8 cellular contexts compared by ENCODE assay signal in genomic region chr1:198156111-198156744, GRCh38. TPM values are rescaled to one million over a fixed set of nuclear protein-coding genes. Genes with fewer than 3 reads are reported as not detected.
DNase-seq lines count a peak whose midpoint lies in the region; ATAC-seq and TF ChIP-seq lines count a peak whose summit lies in the region.

No MANE protein-coding gene starts in this region.

- no peak for TF ChIP-seq EP300 in gastroesophageal sphincter (IDR thresholded peaks at IDR 0.05)
- no peak for TF ChIP-seq EP300 in ovary (IDR thresholded peaks at IDR 0.05)

- peak overlapping the region; percentile 77 for H3K9ac ChIP-seq in Karpas-422 (ENCODE audit: low read length)

- H4K20me1 ChIP-seq in Karpas-422 (ENCODE audit: insufficient read depth, low read depth, low read length), result no peaks in the 10 kb centered on the region

- no peaks in the 10 kb centered on the region for H3K9me3 ChIP-seq in Karpas-422 (ENCODE audit: low read length)
- H3K9me3 ChIP-seq in gastroesophageal sphincter, result no peaks in the 10 kb centered on the region
- no peaks in the 10 kb centered on the region for H3K9me3 ChIP-seq in ovary

- peak; percentile 25 for ATAC-seq in GM21717 (IDR thresholded peaks at IDR 0.05; ENCODE audit: unreplicated experiment)
- no peak for ATAC-seq in gastroesophageal sphincter

- DNase-seq in DMS53 (lab: John Stamatoyannopoulos, UW) (peak; percentile 86), Karpas-422 (peak; percentile 87), SIG-M5 treated with dmso at 0.1 percent for 504 hours (lab: John Stamatoyannopoulos, UW; ENCODE audit: unreplicated experiment) (peak; percentile 92), ovary (peak; percentile 27 to 69 (median 52)), ureter (ENCODE audit: low spot score) (peak; percentile 74)
- DNase-seq in activated naive CD4-positive, alpha-beta T cell treated with Interleukin-2 at 50 U/mL for 16 hours, result peak; percentile 79

- intact Hi-C loops in ovary (cut with DNase I), result no loop called here

- peak overlapping the region; percentile 35 for H2AFZ ChIP-seq in Karpas-422 (ENCODE audit: low read length)

- H3K79me2 ChIP-seq in Karpas-422 (ENCODE audit: low read length), result peaks cover 41% of the 10 kb centered on the region

- peak; percentile 66 to 86 (median 72) for TF ChIP-seq CTCF in gastroesophageal sphincter (IDR thresholded peaks at IDR 0.05)
- peak; percentile 29 to 52 (median 46) for TF ChIP-seq CTCF in ovary (IDR thresholded peaks at IDR 0.05)

- H3K27me3 ChIP-seq in Karpas-422 (ENCODE audit: low read length) (no peaks in the 10 kb centered on the region), gastroesophageal sphincter (no peaks in the 10 kb centered on the region), ovary (no peaks in the 10 kb centered on the region)

- H3K4me1 ChIP-seq in Karpas-422 (ENCODE audit: low read length) (peaks cover 24% of the 10 kb centered on the region), gastroesophageal sphincter (peaks cover 3 to 43% (median 14%) of the 10 kb centered on the region in 3 donors), ovary (ENCODE audit: insufficient read depth) (no peaks in the 10 kb centered on the region)

- H3K4me3 ChIP-seq in Karpas-422 (ENCODE audit: low read length) (peak overlapping the region; percentile 81), gastroesophageal sphincter (peak overlapping the region; percentile 89 to 92), ovary (peak overlapping the region; percentile 91)

- H3K27ac ChIP-seq in Karpas-422 (ENCODE audit: low read length), result no peak overlapping the region
- peak overlapping the region; percentile 87 to 100 (median 96) for H3K27ac ChIP-seq in gastroesophageal sphincter
- H3K27ac ChIP-seq in ovary, result peak overlapping the region; percentile 91 to 98

- H3K36me3 ChIP-seq in Karpas-422 (ENCODE audit: insufficient read depth, low read length), result no peaks in the 10 kb centered on the region
- no peaks in the 10 kb centered on the region for H3K36me3 ChIP-seq in gastroesophageal sphincter
- H3K36me3 ChIP-seq in ovary, result no peaks in the 10 kb centered on the region

- H3K9me2 ChIP-seq in Karpas-422 (replicated peaks; ENCODE audit: insufficient read depth, low read length), result no peaks in the 10 kb centered on the region

- WGBS in gastroesophageal sphincter (ENCODE audit: low coverage in 1 of 2), 2 donors, result 0 to 1% methylated on average over 8 to 12 of the region's 13 CpGs
- 1 to 2% (median 1%) methylated on average over 13 of the region's 13 CpGs for WGBS in ovary, 3 donors

- H3K4me2 ChIP-seq in Karpas-422 (ENCODE audit: low read depth, low read length, poor library complexity, severe bottlenecking), result peak overlapping the region; percentile 77

- TF ChIP-seq POLR2A in gastroesophageal sphincter (IDR thresholded peaks at IDR 0.05) (no peak), ovary (IDR thresholded peaks at IDR 0.05) (no peak)

RNA-seq across cellular contexts. Expression of gene NEK7, which starts 0.6 kb away (rescaled TPM):
- 36.7 and 133 TPM in 2 replicates for total RNA-seq in Karpas-422 (2014; rRNA removed; shearing (Covaris generic); ENCODE audit: low replicate concordance)
- 100 to 1,000 TPM; 114 to 250 (median 181) TPM for total RNA-seq in gastroesophageal sphincter
- 10 to 100 TPM; 56.3 to 87.0 (median 61.7) TPM for total RNA-seq in ovary
- 10 to 100 TPM; 25.0 to 35.8 TPM for polyA plus RNA-seq in ovary
- 54.1 TPM for total RNA-seq in ureter
